17 cellular contexts compared by ENCODE assay signal in genomic region chr1:182261655-182262054, GRCh38.
"Had no signal": no experiment of that assay in that cellular context is flagged by ENCODE, and none has a peak within 500 bp of the region (broad histone marks: within the 10 kb centered on the region; RNA-seq: fewer than 3 reads in every experiment).

No MANE protein-coding gene starts in this region.

- DNase-seq: activated CD4-positive, alpha-beta T cell treated with anti-CD3 and anti-CD28 coated beads, Interleukin-2, amount 50 U/mL, for 4 hours; activated naive CD4-positive, alpha-beta T cell treated with anti-CD3 and anti-CD28 coated beads, Interleukin-2, amount 10 ng/mL, durations not matched to agents 7 days and 5 days; activated T-cell treated with anti-CD3 and anti-CD28 coated beads, Interleukin-2, amount 50 U/mL, for 1 hour; cerebellar nuclear complex; cortex of kidney; foreskin melanocyte; glutamatergic neuron; hippocampal formation; occipital lobe; posterior cingulate gyrus; spleen; stimulated activated CD4-positive, alpha-beta T cell treated with anti-CD3 and anti-CD28 coated beads, Interleukin-4, amount 100 ng/mL, for 4 hours; stimulated activated naive CD4-positive, alpha-beta T cell; WERI-Rb-1 had no signal

- H3K27ac ChIP-seq: breast epithelium, WERI-Rb-1 had no signal

- H3K27me3 ChIP-seq: breast epithelium, spleen had no signal

- H3K36me3 Mint-ChIP-seq: activated naive CD4-positive, alpha-beta T cell treated with anti-CD3 and anti-CD28 coated beads, Interleukin-2, amount 10 ng/mL, durations not matched to agents 7 days and 5 days had no signal

- H3K9me3 ChIP-seq: breast epithelium, spleen had no signal

- H3K4me3 ChIP-seq: breast epithelium, lung, spleen had no signal

- H3K4me3 Mint-ChIP-seq: activated naive CD4-positive, alpha-beta T cell treated with anti-CD3 and anti-CD28 coated beads, Interleukin-2, amount 10 ng/mL, durations not matched to agents 7 days and 5 days had no signal

- H3K36me3 ChIP-seq: breast epithelium, spleen, WERI-Rb-1 had no signal

- H3K9me3 Mint-ChIP-seq: activated naive CD4-positive, alpha-beta T cell treated with anti-CD3 and anti-CD28 coated beads, Interleukin-2, amount 10 ng/mL, durations not matched to agents 7 days and 5 days; activated T-helper 2 cell treated with anti-CD3 and anti-CD28 coated beads, Interferon-gamma antibody, Interleukin-2, Interleukin-4, amounts not matched to agents 10 μg/mL and 5 μg/mL and 100 μg/mL, durations not matched to agents 14 hours and 24 hours and 36 hours had no signal

- H3K27me3 Mint-ChIP-seq: activated naive CD4-positive, alpha-beta T cell treated with anti-CD3 and anti-CD28 coated beads, Interleukin-2, amount 10 ng/mL, durations not matched to agents 7 days and 5 days had no signal

- H3K27ac Mint-ChIP-seq: activated naive CD4-positive, alpha-beta T cell treated with anti-CD3 and anti-CD28 coated beads, Interleukin-2, amount 10 ng/mL, durations not matched to agents 7 days and 5 days; activated T-helper 2 cell treated with anti-CD3 and anti-CD28 coated beads, Interferon-gamma antibody, Interleukin-2, Interleukin-4, amounts not matched to agents 10 μg/mL and 5 μg/mL and 100 μg/mL, durations not matched to agents 14 hours and 24 hours and 36 hours had no signal
